Comparison of ENCODE assay signal across 12 cellular contexts in the genomic region with DNA sequence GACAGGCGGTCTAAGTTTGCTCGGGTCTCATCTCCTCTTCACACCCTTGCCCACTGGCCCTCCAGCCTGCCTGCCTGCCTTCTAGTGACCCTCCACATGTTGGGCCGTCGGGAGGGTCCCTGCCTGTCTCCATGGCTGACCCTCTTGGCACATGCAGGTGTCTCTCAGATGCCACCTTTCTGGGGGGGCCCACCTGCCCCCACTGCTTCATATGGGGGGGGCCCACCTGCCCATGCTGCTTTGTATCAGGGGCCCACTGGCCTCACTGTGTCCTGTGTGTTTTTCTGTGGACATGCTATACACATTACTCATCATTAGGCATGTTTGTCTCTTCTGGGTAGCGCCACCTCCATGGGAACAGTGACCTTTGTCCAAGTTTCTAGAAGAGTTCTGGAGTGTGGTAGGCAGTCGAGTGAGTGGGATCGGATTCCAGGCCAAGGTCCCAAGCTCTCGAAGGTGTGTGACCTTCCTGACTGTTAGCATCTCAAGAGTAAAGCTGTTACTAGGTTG. TPM values are rescaled to one million over a fixed set of nuclear protein-coding genes. Genes with fewer than 3 reads are reported as not detected.
DNase-seq lines count a peak whose midpoint lies in the region; ATAC-seq and TF ChIP-seq lines count a peak whose summit lies in the region.
"Had no signal": no experiment of that assay in that cellular context is flagged by ENCODE, and none has a peak within 500 bp of the region (broad histone marks: within the 10 kb centered on the region; RNA-seq: fewer than 3 reads in every experiment).

No MANE protein-coding gene starts in this region.

- ATAC-seq in GM21825 (IDR thresholded peaks at IDR 0.05; ENCODE audit: unreplicated experiment) = no peak

- no peaks in the 10 kb centered on the region for H3K9me3 Mint-ChIP-seq in type B pancreatic cell

- no peak overlapping the region for H3K4me3 Mint-ChIP-seq in type B pancreatic cell

- TF ChIP-seq CTCF in type B pancreatic cell (conservative IDR thresholded peaks at IDR 0.05) = no peak

- H3K4me1 Mint-ChIP-seq in type B pancreatic cell (ENCODE audit: unreplicated experiment) = peaks cover 9% of the 10 kb centered on the region

- peak overlapping the region; percentile 12 for H3K27ac Mint-ChIP-seq in type B pancreatic cell

- H3K27me3 Mint-ChIP-seq in type B pancreatic cell = no peaks in the 10 kb centered on the region

- peak; percentile 17 for DNase-seq in HCEC 1CT
- peak; percentile 48 for DNase-seq in astrocyte of the hippocampus (ENCODE audit: low read depth, low spot score)
- peak; percentile 76 for DNase-seq in islet precursor cell
- DNase-seq in type B pancreatic cell (ENCODE audit: extremely low spot score, unreplicated experiment) = no peak
- DNase-seq in NCI-H446 treated with DMSO at 0.1 percent for 48 hours (lab: John Stamatoyannopoulos, UW) = no peak
- no peak for DNase-seq in activated T-cell treated with anti-CD3 and anti-CD28 coated beads, Interleukin-2, amount 50 U/mL, for 48 hours
- DNase-seq: activated CD4-positive, CD25-positive, alpha-beta regulatory T cell; activated T-cell treated with anti-CD3 and anti-CD28 coated beads for 4 hours; MM.1S; NK-92 treated with Interleukin-12 subunit alpha and Interleukin-12 subunit beta, amount 100 ng/mL, for 24 hours had no signal

- H3K36me3 Mint-ChIP-seq in type B pancreatic cell = peaks cover 24% of the 10 kb centered on the region

RNA-seq across cellular contexts. Expression of gene KIF25, which starts 40.4 kb away (rescaled TPM):
- total RNA-seq in type B pancreatic cell (ENCODE audit: low replicate concordance) = not detected in 2 replicates
- total RNA-seq: skeletal muscle tissue had no signal

Comparison
In these comparisons a context has a peak if more than half of its experiments do, and no peak if none do; other contexts are left out.
1. DNase-seq: peak in HCEC 1CT (single experiment), astrocyte of the hippocampus (single experiment) and islet precursor cell (single experiment); none in type B pancreatic cell (single experiment), NCI-H446 treated with DMSO at 0.1 percent for 48 hours (single experiment) and activated T-cell treated with anti-CD3 and anti-CD28 coated beads, Interleukin-2, amount 50 U/mL, for 48 hours (0 of 2).